8 cellular contexts compared by ENCODE assay signal in genomic region chr11:67276821-67277230, GRCh38. TPM values are rescaled to one million over a fixed set of nuclear protein-coding genes. Genes with fewer than 3 reads are reported as not detected.
DNase-seq lines count a peak whose midpoint lies in the region; ATAC-seq, FAIRE-seq and TF ChIP-seq lines count a peak whose summit lies in the region.

No MANE protein-coding gene starts in this region.

- H3K27me3 Mint-ChIP-seq in CD4-positive, alpha-beta memory T cell: no peaks in the 10 kb centered on the region

- BruUV-seq in OCI-LY7 (replicated peaks; lab: Mats Ljungman, UMichigan): no TSS peak
- BruUV-seq in K562 (replicated peaks; lab: Mats Ljungman, UMichigan): no TSS peak

- H3K9me2 ChIP-seq in OCI-LY7 (ENCODE audit: insufficient read depth, low read length): no peaks in the 10 kb centered on the region

- no peaks in the 10 kb centered on the region for H3K27me3 ChIP-seq in CD4-positive, alpha-beta memory T cell (ENCODE audit: insufficient read depth, low read length)
- H3K27me3 ChIP-seq in K562 (ENCODE audit: control insufficient read depth in 2 of 2, insufficient read depth in 2 of 2, low read length in 2 of 2) (no peaks in the 10 kb centered on the region), lung (ENCODE audit: control insufficient read depth, insufficient read depth) (no peaks in the 10 kb centered on the region)

- TF ChIP-seq RAD21 in K562 (CRISPR knock-in tag; conservative IDR thresholded peaks at IDR 0.05 in 1 of 2, IDR thresholded peaks at IDR 0.05 in 1 of 2): peak; percentile 62 to 71

- H3K4me3 ChIP-seq in CD4-positive, alpha-beta memory T cell (ENCODE audit: low read length in 2 of 2): peak overlapping the region; percentile 42 to 49
- H3K4me3 ChIP-seq in OCI-LY7 (ENCODE audit: low read depth, low read length, poor library complexity, severe bottlenecking) (peak overlapping the region; percentile 45), K562 (peak overlapping the region; percentile 37), lung (no peak overlapping the region), urinary bladder (ENCODE audit: low read depth, low read length) (peak overlapping the region; percentile 15)

- H3K4me1 Mint-ChIP-seq in CD4-positive, alpha-beta memory T cell: peaks cover 28 to 91% (median 59%) of the 10 kb centered on the region in 4 donors

- peak overlapping the region; percentile 94 to 99 (median 97) for H3K27ac Mint-ChIP-seq in CD4-positive, alpha-beta memory T cell

- H3K27ac ChIP-seq in CD4-positive, alpha-beta memory T cell (ENCODE audit: low read depth, low read length): peak overlapping the region; percentile 95
- H3K27ac ChIP-seq in OCI-LY7 (ENCODE audit: low read depth, low read length, poor library complexity, severe bottlenecking): peak overlapping the region; percentile 98
- peak overlapping the region; percentile 95 for H3K27ac ChIP-seq in K562 (ENCODE audit: extremely low read depth, low read depth, low read length)
- H3K27ac ChIP-seq in lung (ENCODE audit: low read depth in 1 of 2, low read length in 1 of 2): peak overlapping the region; percentile 86 to 97
- H3K27ac ChIP-seq in urinary bladder (ENCODE audit: low read depth): peak overlapping the region; percentile 83

- H2AFZ ChIP-seq in OCI-LY7 (ENCODE audit: low read length) (no peak overlapping the region), K562 (ENCODE audit: low read depth, low read length) (peak overlapping the region; percentile 30; the same call in 1 of the 2 replicates)

- no peak for TF ChIP-seq EP300 in K562 (IDR thresholded peaks at IDR 0.05; ENCODE audit: low read length)

- peaks cover 59% of the 10 kb centered on the region for H3K36me3 ChIP-seq in CD4-positive, alpha-beta memory T cell (ENCODE audit: insufficient read depth, low read length)
- H3K36me3 ChIP-seq in OCI-LY7 (ENCODE audit: insufficient read depth, low read length): peaks cover 95% of the 10 kb centered on the region
- H3K36me3 ChIP-seq in K562 (ENCODE audit: control insufficient read depth, insufficient read depth, low read length): peaks cover 81% of the 10 kb centered on the region; the same call in 2 of the 3 replicates
- H3K36me3 ChIP-seq in lung (ENCODE audit: control insufficient read depth in 2 of 2, insufficient read depth in 2 of 2, low read length in 2 of 2): peaks cover 0 to 35% of the 10 kb centered on the region in 2 donors
- peaks cover 4% of the 10 kb centered on the region for H3K36me3 ChIP-seq in urinary bladder (ENCODE audit: insufficient read depth)

- intact Hi-C loops in CD4-positive, alpha-beta memory T cell (cut with micrococcal nuclease): loop anchor here (1.0 to 5.0 kb wide), 4 partner anchors 9 to 230 kb away; partner anchors contain the start of genes CDK2AP2 and PITPNM1
- intact Hi-C loops in OCI-LY7 (cut with micrococcal nuclease; ENCODE audit: unreplicated experiment): loop anchor here (1.0 kb wide), 2 partner anchors 9 to 11 kb away; no protein-coding TSS in a partner anchor
- intact Hi-C loops in K562 (cut with micrococcal nuclease): loop anchor here (1.0 kb wide), 3 partner anchors 11 to 40 kb away; no protein-coding TSS in a partner anchor

- ATAC-seq in GM21619 (IDR thresholded peaks at IDR 0.05; ENCODE audit: unreplicated experiment) (peak; percentile 10), K562 (peak; percentile 85), lung (ENCODE audit: insufficient read depth, low FRiP score) (no peak)

- TF ChIP-seq CTCF in OCI-LY7 (conservative IDR thresholded peaks at IDR 0.05; ENCODE audit: low read length): peak; percentile 60
- TF ChIP-seq CTCF in K562 (IDR thresholded peaks at IDR 0.05 in 2 of 3, conservative IDR thresholded peaks at IDR 0.05 in 1 of 3; ENCODE audit: insufficient read depth in 2 of 3, low read depth in 1 of 3, low read length in 3 of 3): peak; percentile 74 to 97 (median 92)
- TF ChIP-seq CTCF in lung (IDR thresholded peaks at IDR 0.05; ENCODE audit: control extremely low read depth, extremely low read depth): no peak

- in situ Hi-C loops in K562 (cut with MboI): loop anchor here (5.0 kb wide), 1 partner anchor 35 kb away; no protein-coding TSS in a partner anchor

- peaks cover 22 to 48% of the 10 kb centered on the region in 2 donors for H3K36me3 Mint-ChIP-seq in CD4-positive, alpha-beta memory T cell

- no peaks in the 10 kb centered on the region for H3K9me3 ChIP-seq in CD4-positive, alpha-beta memory T cell (ENCODE audit: control insufficient read depth in 1 of 2, low read length in 2 of 2)
- H3K9me3 ChIP-seq in OCI-LY7 (ENCODE audit: low read length) (no peaks in the 10 kb centered on the region), K562 (replicated peaks; ENCODE audit: control insufficient read depth, insufficient read depth, low read depth, low read length) (no peaks in the 10 kb centered on the region), lung (ENCODE audit: control insufficient read depth in 2 of 2, insufficient read depth in 1 of 2, low read length in 1 of 2) (no peaks in the 10 kb centered on the region)

- H3K4me3 Mint-ChIP-seq in CD4-positive, alpha-beta memory T cell: peak overlapping the region; percentile 79 to 92 (median 83)

- WGBS in K562 (ENCODE audit: insufficient coverage, low coverage, missing lambda C conversion rate): 15% methylated on average over 13 of the region's 15 CpGs
- WGBS in lung, 2 donors: 8 to 22% methylated on average over 13 to 15 of the region's 15 CpGs
- WGBS in urinary bladder: 19% methylated on average over 15 of the region's 15 CpGs

- no peaks in the 10 kb centered on the region for H3K9me3 Mint-ChIP-seq in CD4-positive, alpha-beta memory T cell

- H3K4me2 ChIP-seq in OCI-LY7 (ENCODE audit: low read length): peak overlapping the region; percentile 75
- peak overlapping the region; percentile 82 for H3K4me2 ChIP-seq in K562 (ENCODE audit: insufficient read depth, low read length)

- H4K20me1 ChIP-seq in OCI-LY7 (ENCODE audit: insufficient read depth, low read length) (peaks cover 7% of the 10 kb centered on the region; the same call in 1 of the 2 replicates), K562 (replicated peaks; ENCODE audit: control insufficient read depth, insufficient read depth, low read length) (no peaks in the 10 kb centered on the region; the same call in 1 of the 2 replicates)

- POLR2A ChIA-PET in CD4-positive, alpha-beta memory T cell (lab: Charles Lee; ENCODE audit: partially characterized antibody): interaction anchor here (0.8 to 21.8 kb wide), 19 partner anchors 4 to 209 kb away, joined by 3 to 1163 read pairs (median 6); partner anchors contain the start of genes ANKRD13D, GRK2, POLD4 and PPP1CA
- POLR2A ChIA-PET in OCI-LY7 (lab: Charles Lee) (interaction anchor here (0.5 to 1.7 kb wide), 4 partner anchors 9 to 101 kb away, joined by 3 to 10 read pairs (median 4); partner anchors contain the start of genes ANKRD13D and POLD4), K562 (lab: Yijun Ruan, JAX) (interaction anchor here (0.7 to 2.1 kb wide), 5 partner anchors 9 to 105 kb away, joined by 3 to 29 read pairs (median 5); partner anchors contain the start of gene ANKRD13D)

- CTCF ChIA-PET in CD4-positive, alpha-beta memory T cell (lab: Charles Lee; ENCODE audit: partially characterized antibody): interaction anchor here (0.9 to 3.3 kb wide), 10 partner anchors 9 to 127 kb away, joined by 3 to 34 read pairs (median 5); partner anchors contain the start of genes ANKRD13D, SSH3 and TBC1D10C
- CTCF ChIA-PET in OCI-LY7 (lab: Charles Lee; ENCODE audit: unreplicated experiment) (interaction anchor here (1.2 to 2.0 kb wide), 2 partner anchors 9 to 12 kb away, joined by 3 to 6 read pairs; no protein-coding TSS in a partner anchor), K562 (lab: Yijun Ruan, JAX; ENCODE audit: low intra/inter-chr PET ratio) (interaction anchor here (0.6 to 1.7 kb wide), 2 partner anchors 40 to 201 kb away, joined by 4 to 6 read pairs; no protein-coding TSS in a partner anchor)

- peak; percentile 83 for FAIRE-seq in K562 (lab: Jason Lieb, UNC)

- DNase-seq in CD4-positive, alpha-beta memory T cell: peak in 3 of 5 donors; percentile 25 to 62 (median 45)
- DNase-seq in OCI-LY7 (ENCODE audit: low spot score) (peak; percentile 62), K562 (ENCODE audit: extremely low read depth in 1 of 4, low spot score in 3 of 4) (peak; percentile 66 to 85 (median 74)), lung (ENCODE audit: low spot score) (no peak), HK-2 (ENCODE audit: unreplicated experiment) (no peak)
- DNase-seq in stimulated activated naive CD4-positive, alpha-beta T cell treated with Interleukin-2 at 50 U/mL for 16 hours (lab: John Stamatoyannopoulos, UW): no peak

- H3K9me1 ChIP-seq in K562 (ENCODE audit: control insufficient read depth, insufficient read depth, low read length): no peaks in the 10 kb centered on the region

- TF ChIP-seq POLR2A in K562 (conservative IDR thresholded peaks at IDR 0.05): no peak

- H3K79me2 ChIP-seq in OCI-LY7 (ENCODE audit: insufficient read depth, low read depth, low read length): peaks cover 78% of the 10 kb centered on the region
- H3K79me2 ChIP-seq in K562 (ENCODE audit: control insufficient read depth, insufficient read depth, low read length): peaks cover 74% of the 10 kb centered on the region

- peak overlapping the region; percentile 82 to 93 for H3K9ac ChIP-seq in K562 (ENCODE audit: insufficient read depth in 1 of 2, low read depth in 2 of 2, low read length in 2 of 2)

- peaks cover 98% of the 10 kb centered on the region for H3K4me1 ChIP-seq in CD4-positive, alpha-beta memory T cell (ENCODE audit: insufficient read depth, low read length)
- H3K4me1 ChIP-seq in OCI-LY7 (ENCODE audit: insufficient read depth, low read length, poor library complexity, severe bottlenecking): peaks cover 75% of the 10 kb centered on the region
- H3K4me1 ChIP-seq in K562 (replicated peaks in 1 of 2; ENCODE audit: control insufficient read depth in 2 of 2, insufficient read depth in 2 of 2, low read length in 2 of 2): peaks cover 27 to 89% of the 10 kb centered on the region in 2 experiments
- peaks cover 17 to 64% of the 10 kb centered on the region in 2 donors for H3K4me1 ChIP-seq in lung (ENCODE audit: control insufficient read depth in 2 of 2, insufficient read depth in 2 of 2, low read length in 2 of 2)
- H3K4me1 ChIP-seq in urinary bladder (ENCODE audit: insufficient read depth): no peaks in the 10 kb centered on the region

RNA-seq across cellular contexts. Expression of gene GRK2, which starts 10.6 kb away (rescaled TPM):
- 100 to 1,000 TPM; 299 to 310 TPM for total RNA-seq in CD4-positive, alpha-beta memory T cell
- 10 to 100 TPM; 12.8 to 63.7 TPM for polyA plus RNA-seq in CD4-positive, alpha-beta memory T cell
- total RNA-seq in OCI-LY7 (2014; rRNA removed; shearing (Covaris generic)): 379 and 397 TPM in 2 replicates
- total RNA-seq in OCI-LY7 (2022) (280 and 373 TPM in 2 replicates), K562 (2014; rRNA removed) (83.1 and 97.8 TPM in 2 replicates), K562 (2014; rRNA removed; fragmentation: Illumina TruSeq; extraction: Trizol) (27.8 and 41.7 TPM in 2 replicates), K562 (2015; rRNA removed; fragmentation: Illumina TruSeq; extraction: Trizol) (40.6 and 42.2 TPM in 2 replicates), K562 (2021) (93.3 and 95.3 TPM in 2 replicates), lung (10 to 100 TPM; 37.1 to 99.8 TPM), urinary bladder (21.1 TPM)
- 64.7 and 214 TPM in 2 replicates for total RNA-seq in K562 (2011; cell fraction: chromatin; rRNA removed; ENCODE audit: low replicate concordance)
- total RNA-seq in K562 (2011; cell fraction: nucleolus; rRNA removed): 185 and 206 TPM in 2 replicates
- total RNA-seq in K562 (2011; cell fraction: nucleoplasm; rRNA removed): 62.7 and 78.2 TPM in 2 replicates
- polyA plus RNA-seq in K562 (2011; rRNA removed) (63.4 and 98.5 TPM in 2 replicates), K562 (2014; fragmentation: Illumina TruSeq; extraction: Trizol) (56.5 and 65.3 TPM in 2 replicates), K562 (2014; fragmentation: Nextera tagmentation; extraction: Ambion mirVana) (under 1 TPM; 0.24 to 0.82 TPM), K562 (2014; rRNA removed) (95.8 and 96.0 TPM in 2 replicates), lung (100 to 1,000 TPM in 1 of 2 donors, 10 to 100 TPM in 1; 95.2 to 130 TPM), urinary bladder (66.3 TPM)
- 70.8 and 122 TPM in 2 replicates for polyA plus RNA-seq in K562 (2011; cell fraction: cytosol; rRNA removed)
- polyA plus RNA-seq in K562 (2011; cell fraction: nucleus; rRNA removed): 259 and 262 TPM in 2 replicates
- polyA plus RNA-seq in K562 (2012): 87.6 and 130 TPM in 2 replicates
- 36.9 and 61.5 TPM in 2 replicates for polyA minus RNA-seq in K562 (2011; rRNA and poly(A)+ RNA removed)
- 89.3 and 92.9 TPM in 2 replicates for polyA minus RNA-seq in K562 (2011; cell fraction: cytosol; rRNA and poly(A)+ RNA removed)
- 57.5 and 75.9 TPM in 2 replicates for polyA minus RNA-seq in K562 (2011; cell fraction: nucleus; rRNA and poly(A)+ RNA removed)

RNA-seq across cellular contexts. Expression of gene ANKRD13D, which starts 12.3 kb away (rescaled TPM):
- total RNA-seq in CD4-positive, alpha-beta memory T cell: 100 to 1,000 TPM; 244 to 247 TPM
- 10 to 100 TPM; 12.0 to 31.3 TPM for polyA plus RNA-seq in CD4-positive, alpha-beta memory T cell
- 101 and 136 TPM in 2 replicates for total RNA-seq in OCI-LY7 (2014; rRNA removed; shearing (Covaris generic))
- total RNA-seq in OCI-LY7 (2022) (119 and 136 TPM in 2 replicates), K562 (2014; rRNA removed) (28.6 and 30.5 TPM in 2 replicates), K562 (2014; rRNA removed; fragmentation: Illumina TruSeq; extraction: Trizol) (5.3 and 7.9 TPM in 2 replicates), K562 (2015; rRNA removed; fragmentation: Illumina TruSeq; extraction: Trizol) (19.6 and 25.1 TPM in 2 replicates), K562 (2021) (37.3 and 40.9 TPM in 2 replicates), lung (10 to 100 TPM; 35.9 to 86.2 TPM), urinary bladder (25.2 TPM)
- total RNA-seq in K562 (2011; cell fraction: chromatin; rRNA removed; ENCODE audit: low replicate concordance): 105 and 289 TPM in 2 replicates
- 185 and 212 TPM in 2 replicates for total RNA-seq in K562 (2011; cell fraction: nucleolus; rRNA removed)
- total RNA-seq in K562 (2011; cell fraction: nucleoplasm; rRNA removed): 120 and 126 TPM in 2 replicates
- polyA plus RNA-seq in K562 (2011; rRNA removed) (22.4 and 36.6 TPM in 2 replicates), K562 (2014; fragmentation: Illumina TruSeq; extraction: Trizol) (15.8 and 20.8 TPM in 2 replicates), K562 (2014; fragmentation: Nextera tagmentation; extraction: Ambion mirVana) (1 to 10 TPM in 1 of 2 experiments, under 1 TPM in 1; 0.94 to 1.9 TPM), K562 (2014; rRNA removed) (38.8 and 40.8 TPM in 2 replicates), lung (10 to 100 TPM; 55.8 to 65.3 TPM), urinary bladder (44.0 TPM)
- 28.9 and 46.9 TPM in 2 replicates for polyA plus RNA-seq in K562 (2011; cell fraction: cytosol; rRNA removed)
- 147 and 217 TPM in 2 replicates for polyA plus RNA-seq in K562 (2011; cell fraction: nucleus; rRNA removed)
- 22.5 and 55.8 TPM in 2 replicates for polyA plus RNA-seq in K562 (2012)
- polyA minus RNA-seq in K562 (2011; rRNA and poly(A)+ RNA removed): 9.5 and 12.1 TPM in 2 replicates
- 10.6 and 13.5 TPM in 2 replicates for polyA minus RNA-seq in K562 (2011; cell fraction: cytosol; rRNA and poly(A)+ RNA removed)
- 54.4 and 59.6 TPM in 2 replicates for polyA minus RNA-seq in K562 (2011; cell fraction: nucleus; rRNA and poly(A)+ RNA removed)

RNA-seq across cellular contexts. Expression of gene SSH3, which starts 26.5 kb away (rescaled TPM):
- 10 to 100 TPM; 22.5 to 26.3 TPM for total RNA-seq in CD4-positive, alpha-beta memory T cell
- 1 to 10 TPM in 1 of 2 donors, under 1 TPM in 1; 0.79 to 6.5 TPM for polyA plus RNA-seq in CD4-positive, alpha-beta memory T cell
- total RNA-seq in OCI-LY7 (2014; rRNA removed; shearing (Covaris generic)): 8.4 and 9.2 TPM in 2 replicates
- total RNA-seq in OCI-LY7 (2022) (18.5 and 22.0 TPM in 2 replicates), K562 (2014; rRNA removed) (0.12 and 0.27 TPM in 2 replicates), K562 (2014; rRNA removed; fragmentation: Illumina TruSeq; extraction: Trizol) (not detected in 2 replicates), K562 (2015; rRNA removed; fragmentation: Illumina TruSeq; extraction: Trizol) (0.14 and 0.68 TPM in 2 replicates), K562 (2021) (1.0 and 1.5 TPM in 2 replicates), lung (10 to 100 TPM; 31.4 to 42.7 TPM), urinary bladder (23.6 TPM)
- total RNA-seq in K562 (2011; cell fraction: chromatin; rRNA removed; ENCODE audit: low replicate concordance): 1.5 and 6.8 TPM in 2 replicates
- 2.8 and 3.3 TPM in 2 replicates for total RNA-seq in K562 (2011; cell fraction: nucleolus; rRNA removed)
- total RNA-seq in K562 (2011; cell fraction: nucleoplasm; rRNA removed): 0.92 and 1.3 TPM in 2 replicates
- polyA plus RNA-seq in K562 (2011; rRNA removed) (0.07 and 0.88 TPM in 2 replicates), K562 (2014; fragmentation: Illumina TruSeq; extraction: Trizol) (0.19 and 0.24 TPM in 2 replicates), K562 (2014; fragmentation: Nextera tagmentation; extraction: Ambion mirVana) (not detected), K562 (2014; rRNA removed) (0.24 and 0.90 TPM in 2 replicates), lung (10 to 100 TPM; 19.0 to 23.0 TPM), urinary bladder (52.7 TPM)
- 0.12 and 0.39 TPM in 2 replicates for polyA plus RNA-seq in K562 (2011; cell fraction: cytosol; rRNA removed)
- polyA plus RNA-seq in K562 (2011; cell fraction: nucleus; rRNA removed): 1.3 and 3.4 TPM in 2 replicates
- 1.3 and 1.4 TPM in 2 replicates for polyA plus RNA-seq in K562 (2012)
- 0.09 TPM in 1 of 2 replicates, not detected in the other for polyA minus RNA-seq in K562 (2011; rRNA and poly(A)+ RNA removed)
- polyA minus RNA-seq in K562 (2011; cell fraction: cytosol; rRNA and poly(A)+ RNA removed): 0.48 TPM in 1 of 2 replicates, not detected in the other
- polyA minus RNA-seq in K562 (2011; cell fraction: nucleus; rRNA and poly(A)+ RNA removed): 0.89 and 1.5 TPM in 2 replicates

Comparison
In these comparisons a context has a peak if more than half of its experiments do, and no peak if none do; other contexts are left out.
1. DNase-seq: peak in CD4-positive, alpha-beta memory T cell (3 of 5), OCI-LY7 (single experiment) and K562 (4 of 4); none in lung (single experiment), HK-2 (single experiment) and stimulated activated naive CD4-positive, alpha-beta T cell treated with Interleukin-2 at 50 U/mL for 16 hours (single experiment).
2. Peak in every context shown above with its lines, with median percentiles within 50 percentile points of each other: H3K27ac ChIP-seq.